In genomic region chr2:222946700-222947278, GRCh38 we compare ENCODE assay signal across 1 cellular context.
TF ChIP-seq lines count a peak whose summit lies in the region.

No MANE protein-coding gene starts in this region.

TF ChIP-seq in SK-N-SH treated with all-trans-retinoic acid at 6 μM for 48 hours, 23 proteins besides CTCF, POLR2A, EP300 and RAD21 (continued from another document):
- TF ChIP-seq TSHZ2 (CRISPR knock-in tag; IDR thresholded peaks at IDR 0.05) = no peak
- no peak for TF ChIP-seq POU6F1 (CRISPR knock-in tag; IDR thresholded peaks at IDR 0.05; ENCODE audit: borderline replicate concordance, low read depth)
- no peak for TF ChIP-seq TCF4 (CRISPR knock-in tag; IDR thresholded peaks at IDR 0.05; ENCODE audit: borderline replicate concordance)
- TF ChIP-seq ARNTL (CRISPR knock-in tag; IDR thresholded peaks at IDR 0.05; ENCODE audit: borderline replicate concordance, low read depth) = no peak
- no peak for TF ChIP-seq ESRRG (CRISPR knock-in tag; IDR thresholded peaks at IDR 0.05)
- TF ChIP-seq PPARA (CRISPR knock-in tag; IDR thresholded peaks at IDR 0.05; ENCODE audit: borderline replicate concordance) = no peak
- no peak for TF ChIP-seq ISL1 (CRISPR knock-in tag; IDR thresholded peaks at IDR 0.05)
- no peak for TF ChIP-seq TOX (CRISPR knock-in tag; IDR thresholded peaks at IDR 0.05; ENCODE audit: borderline replicate concordance)
- TF ChIP-seq ZFP3 (CRISPR knock-in tag; IDR thresholded peaks at IDR 0.05) = no peak
- TF ChIP-seq RARB (CRISPR knock-in tag; IDR thresholded peaks at IDR 0.05) = no peak
- TF ChIP-seq CSRNP3 (CRISPR knock-in tag; IDR thresholded peaks at IDR 0.05) = no peak
- TF ChIP-seq ZFP30 (CRISPR knock-in tag; IDR thresholded peaks at IDR 0.05) = no peak
